In genomic region chr6:129692467-129692866, GRCh38 we compare ENCODE assay signal across 14 cellular contexts. TPM values are rescaled to one million over a fixed set of nuclear protein-coding genes. Genes with fewer than 3 reads are reported as not detected.
DNase-seq lines count a peak whose midpoint lies in the region; ATAC-seq and TF ChIP-seq lines count a peak whose summit lies in the region.
"Had no signal": no experiment of that assay in that cellular context is flagged by ENCODE, and none has a peak within 500 bp of the region (broad histone marks: within the 10 kb centered on the region; RNA-seq: fewer than 3 reads in every experiment).

No MANE protein-coding gene starts in this region.

- no peaks in the 10 kb centered on the region for H3K9me3 ChIP-seq in Loucy (ENCODE audit: insufficient read depth, low read depth, low read length)
- H3K9me3 ChIP-seq in endodermal cell (ENCODE audit: control insufficient read depth, low read length), result no peaks in the 10 kb centered on the region
- no peaks in the 10 kb centered on the region for H3K9me3 ChIP-seq in upper lobe of right lung
- H3K9me3 ChIP-seq: BE2C had no signal

- H2AFZ ChIP-seq in Loucy (ENCODE audit: low read length), result no peak overlapping the region

- H3K27me3 Mint-ChIP-seq in natural killer cell treated with Interleukin-12 subunit alpha and Interleukin-12 subunit beta and Interleukin-15 and Interleukin-18, amount 100 ng/mL, for 72 hours, result no peaks in the 10 kb centered on the region
- H3K27me3 Mint-ChIP-seq in natural killer cell (ENCODE audit: low read depth in 2 of 2) (no peaks in the 10 kb centered on the region), endodermal cell (ENCODE audit: insufficient read depth) (no peaks in the 10 kb centered on the region)
- H3K27me3 Mint-ChIP-seq in activated T-cell treated with anti-CD3 and anti-CD28 coated beads, Interleukin-2, amount 50 U/mL, for 4 hours (ENCODE audit: low read depth), result no peaks in the 10 kb centered on the region

- no peak overlapping the region for H3K4me3 Mint-ChIP-seq in natural killer cell treated with Interleukin-12 subunit alpha and Interleukin-12 subunit beta and Interleukin-15 and Interleukin-18, amount 100 ng/mL, for 72 hours
- H3K4me3 Mint-ChIP-seq in natural killer cell (no peak overlapping the region), endodermal cell (no peak overlapping the region)
- no peak overlapping the region for H3K4me3 Mint-ChIP-seq in activated T-cell treated with anti-CD3 and anti-CD28 coated beads, Interleukin-2, amount 50 U/mL, for 4 hours

- peak overlapping the region; percentile 40 for H3K4me2 ChIP-seq in Loucy (ENCODE audit: low read depth, low read length, poor library complexity, severe bottlenecking)

- intact Hi-C loops in natural killer cell (cut with micrococcal nuclease), result no loop called here
- intact Hi-C loops in upper lobe of right lung (cut with DNase I), result no loop called here

- WGBS in endodermal cell (ENCODE audit: insufficient coverage in 1 of 2, insufficient read length in 1 of 2), 2 experiments, result 90% methylated on average over 2 of the region's 2 CpGs

- no peak for DNase-seq in natural killer cell treated with Interleukin-12 subunit alpha and Interleukin-12 subunit beta and Interleukin-15 and Interleukin-18, amount 100 ng/mL, for 72 hours (ENCODE audit: low spot score)
- DNase-seq in natural killer cell, result no peak
- no peak for DNase-seq in endodermal cell
- DNase-seq in upper lobe of right lung, result no peak
- no peak for DNase-seq in activated T-cell treated with anti-CD3 and anti-CD28 coated beads, Interleukin-2, amount 50 U/mL, for 4 hours
- no peak for DNase-seq in NCI-H128 (lab: John Stamatoyannopoulos, UW; ENCODE audit: unreplicated experiment)
- DNase-seq: BE2C, KBM-7, NCI-H1092, NCI-H1694 treated with DMSO at 0.1 percent for 48 hours, NCI-H446, PC-3 had no signal

- peaks cover 82% of the 10 kb centered on the region for H3K4me1 ChIP-seq in Loucy (ENCODE audit: insufficient read depth, low read length, poor library complexity, severe bottlenecking)
- peaks cover 7% of the 10 kb centered on the region for H3K4me1 ChIP-seq in endodermal cell (ENCODE audit: control insufficient read depth, insufficient read depth, low read length)
- H3K4me1 ChIP-seq in upper lobe of right lung, result peaks cover 36% of the 10 kb centered on the region
- H3K4me1 ChIP-seq: BE2C had no signal

- no peak for ATAC-seq in natural killer cell treated with Interleukin-12 subunit alpha and Interleukin-12 subunit beta and Interleukin-15 and Interleukin-18, amount 100 ng/mL, for 72 hours
- ATAC-seq in natural killer cell (no peak), upper lobe of right lung (no peak), HG03342 (IDR thresholded peaks at IDR 0.05; ENCODE audit: unreplicated experiment) (no peak)
- no peak for ATAC-seq in activated T-cell treated with anti-CD3 and anti-CD28 coated beads, Interleukin-2, amount 50 U/mL, for 4 hours
- ATAC-seq: PC-3 had no signal

- H3K36me3 Mint-ChIP-seq in natural killer cell treated with Interleukin-12 subunit alpha and Interleukin-12 subunit beta and Interleukin-15 and Interleukin-18, amount 100 ng/mL, for 72 hours, result no peaks in the 10 kb centered on the region
- no peaks in the 10 kb centered on the region for H3K36me3 Mint-ChIP-seq in natural killer cell
- H3K36me3 Mint-ChIP-seq in endodermal cell (ENCODE audit: low read depth), result no peaks in the 10 kb centered on the region
- H3K36me3 Mint-ChIP-seq in activated T-cell treated with anti-CD3 and anti-CD28 coated beads, Interleukin-2, amount 50 U/mL, for 4 hours (ENCODE audit: insufficient read depth), result no peaks in the 10 kb centered on the region

- peaks cover 58% of the 10 kb centered on the region for H3K79me2 ChIP-seq in Loucy (ENCODE audit: insufficient read depth, low read length)

- TF ChIP-seq CTCF in natural killer cell (IDR thresholded peaks at IDR 0.05) (no peak), Loucy (conservative IDR thresholded peaks at IDR 0.05; ENCODE audit: low read length) (no peak), endodermal cell (conservative IDR thresholded peaks at IDR 0.05) (no peak), upper lobe of right lung (IDR thresholded peaks at IDR 0.05) (no peak)

- H3K36me3 ChIP-seq in Loucy (ENCODE audit: insufficient read depth, low read length) (no peaks in the 10 kb centered on the region), endodermal cell (ENCODE audit: control insufficient read depth, insufficient read depth, low read length) (no peaks in the 10 kb centered on the region), upper lobe of right lung (no peaks in the 10 kb centered on the region)
- H3K36me3 ChIP-seq: BE2C had no signal

- H3F3A ChIP-seq in Loucy (ENCODE audit: low read depth), result no peaks in the 10 kb centered on the region; the same call in 1 of the 2 replicates

- H3K27ac Mint-ChIP-seq in natural killer cell treated with Interleukin-12 subunit alpha and Interleukin-12 subunit beta and Interleukin-15 and Interleukin-18, amount 100 ng/mL, for 72 hours, result peak overlapping the region; percentile 13 to 65
- peak overlapping the region in 1 of 2 donors; percentile 17 for H3K27ac Mint-ChIP-seq in natural killer cell
- peak overlapping the region; percentile 3 for H3K27ac Mint-ChIP-seq in endodermal cell

- peak overlapping the region; percentile 17 for H3K9ac ChIP-seq in Loucy (ENCODE audit: low read depth, low read length, poor library complexity, severe bottlenecking)
- no peak overlapping the region for H3K9ac ChIP-seq in endodermal cell (ENCODE audit: extremely low read depth, low read length, poor library complexity, severe bottlenecking)

- peaks cover 41 to 45% of the 10 kb centered on the region in 2 donors for H3K4me1 Mint-ChIP-seq in natural killer cell treated with Interleukin-12 subunit alpha and Interleukin-12 subunit beta and Interleukin-15 and Interleukin-18, amount 100 ng/mL, for 72 hours (ENCODE audit: low read depth in 2 of 2)
- H3K4me1 Mint-ChIP-seq in natural killer cell (peaks cover 44 to 48% of the 10 kb centered on the region in 2 donors), endodermal cell (peaks cover 63% of the 10 kb centered on the region)
- H3K4me1 Mint-ChIP-seq in activated T-cell treated with anti-CD3 and anti-CD28 coated beads, Interleukin-2, amount 50 U/mL, for 4 hours (ENCODE audit: low read depth), result peaks cover 29% of the 10 kb centered on the region

- H3K27ac ChIP-seq in endodermal cell (ENCODE audit: low read depth, low read length), result no peak overlapping the region
- peak overlapping the region; percentile 20 for H3K27ac ChIP-seq in upper lobe of right lung

- H3K4me3 ChIP-seq in Loucy (ENCODE audit: low read length, poor library complexity, severe bottlenecking) (no peak overlapping the region), endodermal cell (ENCODE audit: low read length) (no peak overlapping the region), upper lobe of right lung (no peak overlapping the region)

- H3K9me2 ChIP-seq in Loucy (replicated peaks; ENCODE audit: low read depth, low read length), result no peaks in the 10 kb centered on the region

- H3K9me3 Mint-ChIP-seq in natural killer cell treated with Interleukin-12 subunit alpha and Interleukin-12 subunit beta and Interleukin-15 and Interleukin-18, amount 100 ng/mL, for 72 hours, result no peaks in the 10 kb centered on the region
- H3K9me3 Mint-ChIP-seq in natural killer cell (no peaks in the 10 kb centered on the region), endodermal cell (no peaks in the 10 kb centered on the region)
- no peaks in the 10 kb centered on the region for H3K9me3 Mint-ChIP-seq in activated T-cell treated with anti-CD3 and anti-CD28 coated beads, Interleukin-2, amount 50 U/mL, for 4 hours

- H3K27me3 ChIP-seq in Loucy (ENCODE audit: insufficient read depth, low read length, poor library complexity, severe bottlenecking) (no peaks in the 10 kb centered on the region), endodermal cell (ENCODE audit: control insufficient read depth, insufficient read depth, low read length, poor library complexity, severe bottlenecking) (no peaks in the 10 kb centered on the region), upper lobe of right lung (no peaks in the 10 kb centered on the region)
- H3K27me3 ChIP-seq: BE2C had no signal

- no peaks in the 10 kb centered on the region for H4K20me1 ChIP-seq in Loucy (ENCODE audit: insufficient read depth, low read length, poor library complexity, severe bottlenecking)

RNA-seq across cellular contexts. Expression of gene ARHGAP18, which starts 17.5 kb away (rescaled TPM):
- total RNA-seq in natural killer cell treated with Interleukin-12 subunit alpha and Interleukin-12 subunit beta and Interleukin-15 and Interleukin-18, amount 100 ng/mL, for 72 hours, result 10 to 100 TPM; 10.4 to 14.3 TPM
- total RNA-seq in natural killer cell, result 10 to 100 TPM; 11.5 to 12.5 (median 11.8) TPM
- 10 to 100 TPM; 14.3 to 17.7 TPM for total RNA-seq in endodermal cell
- 4.1 TPM for polyA plus RNA-seq in endodermal cell (2013, experiment 1 of 2)
- polyA plus RNA-seq in endodermal cell (2013, experiment 2 of 2), result 4.5 TPM
- 60.8 TPM for total RNA-seq in upper lobe of right lung
- 1 to 10 TPM; 2.1 to 2.5 (median 2.3) TPM for total RNA-seq in activated T-cell treated with anti-CD3 and anti-CD28 coated beads, Interleukin-2, amount 50 U/mL, for 4 hours
